In genomic region chr1:108828074-108828961, GRCh38 we compare ENCODE assay signal across 8 cellular contexts. TPM values are rescaled to one million over a fixed set of nuclear protein-coding genes. Genes with fewer than 3 reads are reported as not detected.
DNase-seq lines count a peak whose midpoint lies in the region; ATAC-seq, FAIRE-seq and TF ChIP-seq lines count a peak whose summit lies in the region.

No MANE protein-coding gene starts in this region.

- TF ChIP-seq CTCF in A549 (IDR thresholded peaks at IDR 0.05) (peak; percentile 73), NB4 (IDR thresholded peaks at IDR 0.05; ENCODE audit: low read depth, low read length) (peak; percentile 72), left ventricle myocardium inferior (IDR thresholded peaks at IDR 0.05; ENCODE audit: borderline replicate concordance) (peak; percentile 81), uterus (IDR thresholded peaks at IDR 0.05) (peak; percentile 73 to 81 (median 76))

- no peak overlapping the region for H3K4me3 ChIP-seq in A549
- no peak overlapping the region for H3K4me3 ChIP-seq in NB4 (ENCODE audit: low read depth, low read length)
- H3K4me3 ChIP-seq in left ventricle myocardium inferior, result no peak overlapping the region
- H3K4me3 ChIP-seq in rectal smooth muscle tissue (ENCODE audit: low read length), result no peak overlapping the region
- H3K4me3 ChIP-seq in uterus, result no peak overlapping the region

- intact Hi-C loops in left ventricle myocardium inferior (cut with micrococcal nuclease), result loop anchor here (5.0 kb wide), 1 partner anchor 69 kb away; no protein-coding TSS in a partner anchor
- intact Hi-C loops in uterus (cut with DNase I; ENCODE audit: low total_unique reads), result no loop called here

- TF ChIP-seq RAD21 in A549 (conservative IDR thresholded peaks at IDR 0.05 in 1 of 2, IDR thresholded peaks at IDR 0.05 in 1 of 2), result peak; percentile 69 to 70

- H3K9me3 ChIP-seq in A549 (no peaks in the 10 kb centered on the region), left ventricle myocardium inferior (replicated peaks) (peaks cover 6% of the 10 kb centered on the region), uterus (no peaks in the 10 kb centered on the region)

- no peak for TF ChIP-seq POLR2A in A549 (IDR thresholded peaks at IDR 0.05; ENCODE audit: low read length)
- no peak for TF ChIP-seq POLR2A in NB4 (IDR thresholded peaks at IDR 0.05; ENCODE audit: extremely low read depth, insufficient read length)
- no peak for TF ChIP-seq POLR2A in uterus (IDR thresholded peaks at IDR 0.05)

- POLR2A ChIA-PET in A549 (lab: Yijun Ruan, JAX), result no interaction called here

- no peak overlapping the region for H3K9ac ChIP-seq in rectal smooth muscle tissue (ENCODE audit: low read length)

- WGBS in A549 (ENCODE audit: missing lambda C conversion rate), result 3% methylated on average over 8 of the region's 12 CpGs

- H3K36me3 ChIP-seq in left ventricle myocardium inferior (no peaks in the 10 kb centered on the region), rectal smooth muscle tissue (ENCODE audit: control insufficient read depth, insufficient read depth, low read length) (no peaks in the 10 kb centered on the region), uterus (no peaks in the 10 kb centered on the region)

- no peaks in the 10 kb centered on the region for H3K27me3 ChIP-seq in left ventricle myocardium inferior (ENCODE audit: low read depth)
- H3K27me3 ChIP-seq in rectal smooth muscle tissue (ENCODE audit: control insufficient read depth, insufficient read depth, low read length), result no peaks in the 10 kb centered on the region
- no peaks in the 10 kb centered on the region for H3K27me3 ChIP-seq in uterus

- no peak for TF ChIP-seq EP300 in A549 (IDR thresholded peaks at IDR 0.05)

- H3K4me1 ChIP-seq in A549 (peaks cover 35% of the 10 kb centered on the region), left ventricle myocardium inferior (peaks cover 39% of the 10 kb centered on the region), rectal smooth muscle tissue (ENCODE audit: control insufficient read depth, insufficient read depth, low read length) (peaks cover 25% of the 10 kb centered on the region), uterus (peaks cover 13 to 23% of the 10 kb centered on the region in 2 donors)

- peak overlapping the region; percentile 87 for H3K4me2 ChIP-seq in A549

- CTCF ChIA-PET in A549 (lab: Yijun Ruan, JAX), result interaction anchor here (0.7 to 13.6 kb wide), 29 partner anchors 8 to 704 kb away, joined by 3 to 265 read pairs (median 4); a partner anchor contains a TSS

- peak; percentile 68 to 71 for DNase-seq in A549 (ENCODE audit: low read depth in 1 of 2, low spot score in 1 of 2)
- peak; percentile 73 for DNase-seq in NB4 (ENCODE audit: low read depth)
- peak; percentile 54 for DNase-seq in T follicular helper cell (ENCODE audit: low read depth)
- DNase-seq in amygdala (lab: John Stamatoyannopoulos, UW), result peak in 51 of 56 donors; percentile 11 to 84 (median 56)
- peak; percentile 70 for DNase-seq in left ventricle myocardium inferior
- peak; percentile 82 to 89 for DNase-seq in uterus

- ATAC-seq in A549, result peak; percentile 60 to 84
- peak; percentile 59 for ATAC-seq in GM18868 (IDR thresholded peaks at IDR 0.05; ENCODE audit: unreplicated experiment)

- no peak for FAIRE-seq in A549 (lab: Jason Lieb, UNC)

- H3K27ac ChIP-seq in A549 (peak overlapping the region; percentile 74 to 85; a peak in 5 of 6 replicates), left ventricle myocardium inferior (replicated peaks) (peak overlapping the region; percentile 81), rectal smooth muscle tissue (ENCODE audit: low read depth, low read length) (peak overlapping the region; percentile 93), uterus (peak overlapping the region; percentile 85 to 92)

TF ChIP-seq in A549, 52 proteins besides CTCF, POLR2A, EP300 and RAD21:
- no peak for TF ChIP-seq HOXB13 (CRISPR knock-in tag; IDR thresholded peaks at IDR 0.05; ENCODE audit: low read depth)
- TF ChIP-seq CEBPB (IDR thresholded peaks at IDR 0.05), result no peak
- TF ChIP-seq HOXA7 (CRISPR knock-in tag; IDR thresholded peaks at IDR 0.05), result no peak
- no peak for TF ChIP-seq NR3C1 (IDR thresholded peaks at IDR 0.05)
- no peak for TF ChIP-seq TP53 (CRISPR knock-in tag; IDR thresholded peaks at IDR 0.05)
- no peak for TF ChIP-seq JUN (IDR thresholded peaks at IDR 0.05)
- peak; percentile 62 for TF ChIP-seq MAX (IDR thresholded peaks at IDR 0.05)
- TF ChIP-seq SMC3 (IDR thresholded peaks at IDR 0.05), result peak; percentile 81
- no peak for TF ChIP-seq HDAC2 (IDR thresholded peaks at IDR 0.05)
- TF ChIP-seq RNF2 (IDR thresholded peaks at IDR 0.05; ENCODE audit: borderline replicate concordance, low read depth), result no peak
- TF ChIP-seq HES2 (IDR thresholded peaks at IDR 0.05), result no peak
- TF ChIP-seq RCOR1 (IDR thresholded peaks at IDR 0.05; ENCODE audit: low read depth, low read length), result no peak
- TF ChIP-seq ZSCAN20 (CRISPR knock-in tag; IDR thresholded peaks at IDR 0.05), result no peak
- TF ChIP-seq BCL3 (IDR thresholded peaks at IDR 0.05), result no peak
- TF ChIP-seq REST (IDR thresholded peaks at IDR 0.05), result no peak
- TF ChIP-seq EHMT2 (IDR thresholded peaks at IDR 0.05; ENCODE audit: low read depth), result no peak
TF ChIP-seq in A549: peak in this region for 2.

RNA-seq across cellular contexts. Expression of gene AKNAD1, which starts 28.6 kb away (rescaled TPM):
- 0.56 and 1.1 TPM in 2 replicates for polyA plus RNA-seq in A549 (2011; rRNA removed)
- 0.27 and 0.32 TPM in 2 replicates for polyA plus RNA-seq in A549 (2012; cell fraction: cytosol; rRNA removed)
- 0.28 TPM in 1 of 2 replicates, not detected in the other for polyA plus RNA-seq in A549 (2012; cell fraction: nucleus; rRNA removed)
- polyA plus RNA-seq in A549 (2017; fragmentation: RNase III; extraction: RNeasy Plus Mini Kit Qiagen cat#74134 plus additional on column Dnase treatment), result 0.72 to 1.3 TPM (median 1.2 TPM) in 3 replicates
- polyA minus RNA-seq in A549 (2011; rRNA and poly(A)+ RNA removed), result 0.66 TPM in 1 of 2 replicates, not detected in the other
- not detected for total RNA-seq in left ventricle myocardium inferior
- total RNA-seq in uterus, result 10 to 100 TPM in 1 of 4 donors, under 1 TPM in 2, not detected in 1; 0.29 to 23.3 (median 0.98) TPM

RNA-seq across cellular contexts. Expression of gene GPSM2, which starts 48.5 kb away (rescaled TPM):
- polyA plus RNA-seq in A549 (2011; rRNA removed), result 21.9 and 23.3 TPM in 2 replicates
- polyA plus RNA-seq in A549 (2012; cell fraction: cytosol; rRNA removed), result 7.2 and 7.7 TPM in 2 replicates
- 2.8 and 4.6 TPM in 2 replicates for polyA plus RNA-seq in A549 (2012; cell fraction: nucleus; rRNA removed)
- 13.5 to 13.6 TPM (median 13.5 TPM) in 3 replicates for polyA plus RNA-seq in A549 (2017; fragmentation: RNase III; extraction: RNeasy Plus Mini Kit Qiagen cat#74134 plus additional on column Dnase treatment)
- polyA minus RNA-seq in A549 (2011; rRNA and poly(A)+ RNA removed), result 9.4 and 13.0 TPM in 2 replicates
- 2.5 TPM for total RNA-seq in left ventricle myocardium inferior
- 10 to 100 TPM in 3 of 4 donors, 1 to 10 TPM in 1; 8.5 to 61.3 (median 16.8) TPM for total RNA-seq in uterus
